Comparison of ENCODE assay signal across 28 cellular contexts in the genomic region with DNA sequence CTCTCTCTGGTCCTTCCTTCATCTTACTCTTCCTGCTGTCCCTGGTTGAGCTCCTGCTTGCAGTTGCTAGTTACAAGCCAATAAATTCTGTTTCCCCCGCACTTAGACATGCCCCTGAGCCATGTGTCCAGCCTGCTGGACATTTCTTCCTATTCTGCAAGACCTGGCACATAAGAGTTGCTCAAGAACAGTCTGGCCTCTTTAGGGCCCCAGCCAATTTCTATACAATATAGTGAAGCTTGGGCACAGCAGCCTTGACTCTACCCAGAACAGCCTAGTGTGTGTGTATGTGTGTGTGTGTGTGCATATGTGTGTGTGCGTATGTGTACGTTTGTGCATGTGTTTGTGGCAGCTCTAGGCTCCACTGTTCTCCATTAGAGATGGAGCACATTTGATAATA.
"Had no signal": no experiment of that assay in that cellular context is flagged by ENCODE, and none has a peak within 500 bp of the region (broad histone marks: within the 10 kb centered on the region; RNA-seq: fewer than 3 reads in every experiment).

No MANE protein-coding gene starts in this region.

- H3K36me3 ChIP-seq: colonic mucosa, esophagus squamous epithelium, gastrocnemius medialis, gastroesophageal sphincter, heart left ventricle, heart right ventricle had no signal

- ATAC-seq: effector memory CD8-positive, alpha-beta T cell; esophagus mucosa; foreskin keratinocyte; gastrocnemius medialis; gastroesophageal sphincter; heart left ventricle; heart right ventricle had no signal

- DNase-seq: colonic mucosa; cortex of kidney; dermis blood vessel endothelial cell; dorsolateral prefrontal cortex; effector CD4-positive, alpha-beta T cell; effector CD8-positive, alpha-beta T cell; effector memory CD4-positive, alpha-beta T cell; effector memory CD8-positive, alpha-beta T cell; endodermal cell; erythroblast; esophagus squamous epithelium; foreskin fibroblast; foreskin keratinocyte; foreskin melanocyte; gastrocnemius medialis; glutamatergic neuron; head of caudate nucleus; heart left ventricle; heart right ventricle had no signal

- H3K4me3 ChIP-seq: colonic mucosa, coronary artery, dorsolateral prefrontal cortex, esophagus squamous epithelium, gastrocnemius medialis, gastroesophageal sphincter, heart left ventricle, heart right ventricle had no signal

- H3K4me3 Mint-ChIP-seq: dendritic cell treated with granulocyte-macrophage colony-stimulating factor and Interleukin-4, amounts not matched to agents 40 ng/mL and 50 ng/mL, for 4 days; effector memory CD8-positive, alpha-beta T cell; endodermal cell had no signal

- H3K9me3 ChIP-seq: colonic mucosa, esophagus squamous epithelium, gastrocnemius medialis, gastroesophageal sphincter, heart left ventricle, heart right ventricle had no signal

- H3K27me3 ChIP-seq: colonic mucosa, foreskin keratinocyte, gastrocnemius medialis, gastroesophageal sphincter, heart left ventricle, heart right ventricle had no signal

- H3K4me1 Mint-ChIP-seq: endodermal cell had no signal

- H3K27ac ChIP-seq: colonic mucosa, coronary artery, dorsolateral prefrontal cortex, epithelial cell of prostate, esophagus squamous epithelium, foreskin keratinocyte, gastrocnemius medialis, gastroesophageal sphincter, heart left ventricle, heart right ventricle had no signal

- H3K27me3 Mint-ChIP-seq: dendritic cell treated with granulocyte-macrophage colony-stimulating factor and Interleukin-4, amounts not matched to agents 40 ng/mL and 50 ng/mL, for 4 days; effector memory CD8-positive, alpha-beta T cell had no signal

- H3K9me3 Mint-ChIP-seq: dendritic cell treated with granulocyte-macrophage colony-stimulating factor and Interleukin-4, amounts not matched to agents 40 ng/mL and 50 ng/mL, for 4 days; endodermal cell had no signal

- H3K27ac Mint-ChIP-seq: dendritic cell treated with granulocyte-macrophage colony-stimulating factor and Interleukin-4, amounts not matched to agents 40 ng/mL and 50 ng/mL, for 4 days; effector memory CD8-positive, alpha-beta T cell; endodermal cell had no signal

- FAIRE-seq: colon, endometrium, endothelial cell of umbilical vein, frontal cortex had no signal

- H3K4me1 ChIP-seq: colonic mucosa, esophagus squamous epithelium, foreskin keratinocyte, gastrocnemius medialis had no signal
